ENCODE assay signal across 8 cellular contexts in genomic region chr6:17601389-17601703, GRCh38. TPM values are rescaled to one million over a fixed set of nuclear protein-coding genes. Genes with fewer than 3 reads are reported as not detected.
DNase-seq lines count a peak whose midpoint lies in the region; ATAC-seq and TF ChIP-seq lines count a peak whose summit lies in the region.

No MANE protein-coding gene starts in this region.

- H3K36me3 ChIP-seq in A673 (ENCODE audit: insufficient read depth, low read length, poor library complexity, severe bottlenecking), result no peaks in the 10 kb centered on the region
- H3K36me3 ChIP-seq in HUES6 (ENCODE audit: control insufficient read depth, insufficient read depth, low read length), result peaks cover 1% of the 10 kb centered on the region; the same call in 1 of the 2 replicates
- H3K36me3 ChIP-seq in breast epithelium, result no peaks in the 10 kb centered on the region
- no peaks in the 10 kb centered on the region for H3K36me3 ChIP-seq in mucosa of descending colon (ENCODE audit: low read depth)

- intact Hi-C loops in A673 (cut with micrococcal nuclease; ENCODE audit: unreplicated experiment) (loop anchor here (5.0 kb wide), 2 partner anchors 201 to 216 kb away; no protein-coding TSS in a partner anchor), breast epithelium (cut with DNase I; ENCODE audit: low total_unique reads) (no loop called here), mucosa of descending colon (cut with DNase I, micrococcal nuclease) (no loop called here)

- CTCF ChIA-PET in A673 (lab: Charles Lee), result interaction anchor here (1.4 kb wide), 1 partner anchor 17 kb away, joined by 4 read pairs; no protein-coding TSS in a partner anchor

- H3K27ac ChIP-seq in A673 (ENCODE audit: low read depth, low read length, poor library complexity, severe bottlenecking) (peak overlapping the region; percentile 88), HUES6 (ENCODE audit: low read depth, low read length) (no peak overlapping the region), breast epithelium (peak overlapping the region; percentile 91 to 97)

- H3K27me3 ChIP-seq in A673 (replicated peaks; ENCODE audit: insufficient read depth, low read depth, low read length, poor library complexity) (no peaks in the 10 kb centered on the region), HUES6 (ENCODE audit: control insufficient read depth, insufficient read depth, low read length) (no peaks in the 10 kb centered on the region), breast epithelium (no peaks in the 10 kb centered on the region)

- ATAC-seq in mucosa of descending colon, result no peak
- no peak for ATAC-seq in HG02571 (IDR thresholded peaks at IDR 0.05; ENCODE audit: unreplicated experiment)

- TF ChIP-seq POLR2A in breast epithelium (IDR thresholded peaks at IDR 0.05), result no peak

- H3K9me3 ChIP-seq in A673 (ENCODE audit: low read depth, low read length, poor library complexity, severe bottlenecking) (no peaks in the 10 kb centered on the region), HUES6 (ENCODE audit: control insufficient read depth, insufficient read depth, low read depth, low read length) (no peaks in the 10 kb centered on the region), breast epithelium (no peaks in the 10 kb centered on the region), mucosa of descending colon (no peaks in the 10 kb centered on the region)

- H3K4me3 ChIP-seq in A673 (ENCODE audit: low read depth, low read length, poor library complexity, severe bottlenecking) (peak overlapping the region; percentile 90), HUES6 (ENCODE audit: low read depth, low read length) (peak overlapping the region; percentile 65), breast epithelium (peak overlapping the region; percentile 79 to 96 (median 93)), mucosa of descending colon (peak overlapping the region; percentile 83)

- DNase-seq in A673 (ENCODE audit: low spot score), result peak; percentile 13
- DNase-seq in breast epithelium (ENCODE audit: low spot score in 2 of 2), result no peak
- DNase-seq in mucosa of descending colon, result no peak
- no peak for DNase-seq in DMS 273 (lab: John Stamatoyannopoulos, UW; ENCODE audit: unreplicated experiment)
- no peak for DNase-seq in CD1c-positive myeloid dendritic cell (ENCODE audit: extremely low spot score)
- DNase-seq in DMS153 treated with DMSO at 0.1 percent for 48 hours (lab: John Stamatoyannopoulos, UW; ENCODE audit: unreplicated experiment), result no peak

- H3K4me1 ChIP-seq in A673 (ENCODE audit: insufficient read depth, low read length, poor library complexity, severe bottlenecking), result peaks cover 14% of the 10 kb centered on the region
- H3K4me1 ChIP-seq in HUES6 (ENCODE audit: control insufficient read depth, insufficient read depth, low read length), result no peaks in the 10 kb centered on the region
- no peaks in the 10 kb centered on the region for H3K4me1 ChIP-seq in breast epithelium
- peaks cover 13% of the 10 kb centered on the region for H3K4me1 ChIP-seq in mucosa of descending colon (ENCODE audit: low read depth)

- H3K9ac ChIP-seq in HUES6 (ENCODE audit: low read length), result peak overlapping the region; percentile 52

- TF ChIP-seq CTCF in A673 (conservative IDR thresholded peaks at IDR 0.05; ENCODE audit: low read depth, low read length), result no peak
- no peak for TF ChIP-seq CTCF in breast epithelium (IDR thresholded peaks at IDR 0.05)
- no peak for TF ChIP-seq CTCF in mucosa of descending colon (IDR thresholded peaks at IDR 0.05)

- BruUV-seq in A673 (replicated peaks; lab: Mats Ljungman, UMichigan), result TSS peak; percentile 50

- POLR2A ChIA-PET in A673 (lab: Charles Lee; ENCODE audit: low non-redundant PET), result no interaction called here

RNA-seq across cellular contexts. Expression of gene FAM8A1, which starts 1.2 kb away (rescaled TPM):
- total RNA-seq in A673 (2021), result 15.7 and 16.2 TPM in 2 replicates
- total RNA-seq in breast epithelium, result 10 to 100 TPM; 27.9 to 39.4 (median 33.8) TPM
- total RNA-seq in mucosa of descending colon, result 10 to 100 TPM; 35.1 to 49.2 (median 44.0) TPM
